1 cellular context compared by ENCODE assay signal in the genomic region with DNA sequence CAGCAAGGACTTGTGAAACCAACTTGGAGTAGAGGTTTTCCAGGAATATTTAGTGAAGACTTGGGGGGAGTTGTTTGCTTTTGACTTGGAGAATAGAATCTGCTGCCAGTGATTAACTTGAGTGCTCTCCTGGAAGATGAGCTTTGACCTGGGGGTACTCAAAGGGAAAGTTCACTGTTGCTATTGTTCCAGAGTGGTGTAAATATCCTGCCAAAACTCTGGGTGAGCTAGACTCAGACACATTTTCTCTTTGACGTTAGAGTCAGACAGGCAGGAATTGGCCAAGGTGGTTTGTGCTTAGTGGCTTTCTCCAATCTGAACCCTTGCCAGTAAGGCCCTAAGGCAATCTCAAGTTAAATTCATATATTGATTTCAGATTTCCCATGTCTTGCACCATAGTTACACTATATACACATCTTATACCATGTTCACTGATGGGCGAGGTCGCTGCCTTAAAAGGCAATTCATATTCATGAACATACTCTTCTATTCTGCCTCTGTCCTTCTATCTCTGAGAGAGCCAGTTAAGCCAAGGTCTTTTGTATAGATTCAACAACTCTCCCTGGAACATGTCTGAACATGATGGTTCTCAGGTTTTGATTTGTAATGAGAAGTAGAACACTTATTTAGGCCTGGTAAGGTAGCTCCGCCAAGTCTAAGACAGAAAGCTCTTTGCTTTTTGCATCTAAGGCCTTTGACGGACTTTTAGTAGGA.
TF ChIP-seq lines count a peak whose summit lies in the region.

No MANE protein-coding gene starts in this region.

TF ChIP-seq in HepG2, 621 proteins besides CTCF, POLR2A, EP300 and RAD21 (continued from another document and continues in another):
- TF ChIP-seq, protein P1, sequence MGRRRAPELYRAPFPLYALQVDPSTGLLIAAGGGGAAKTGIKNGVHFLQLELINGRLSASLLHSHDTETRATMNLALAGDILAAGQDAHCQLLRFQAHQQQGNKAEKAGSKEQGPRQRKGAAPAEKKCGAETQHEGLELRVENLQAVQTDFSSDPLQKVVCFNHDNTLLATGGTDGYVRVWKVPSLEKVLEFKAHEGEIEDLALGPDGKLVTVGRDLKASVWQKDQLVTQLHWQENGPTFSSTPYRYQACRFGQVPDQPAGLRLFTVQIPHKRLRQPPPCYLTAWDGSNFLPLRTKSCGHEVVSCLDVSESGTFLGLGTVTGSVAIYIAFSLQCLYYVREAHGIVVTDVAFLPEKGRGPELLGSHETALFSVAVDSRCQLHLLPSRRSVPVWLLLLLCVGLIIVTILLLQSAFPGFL (CRISPR knock-in tag; IDR thresholded peaks at IDR 0.05): no peak
- TF ChIP-seq GZF1 (CRISPR knock-in tag; IDR thresholded peaks at IDR 0.05) (no peak), ZFY (CRISPR knock-in tag; IDR thresholded peaks at IDR 0.05) (no peak), WIZ (CRISPR knock-in tag; IDR thresholded peaks at IDR 0.05) (0 out of 2 replicates have a peak, but pooled peaks have one; percentile 64), XBP1 (CRISPR knock-in tag; IDR thresholded peaks at IDR 0.05) (no peak), SP140L (CRISPR knock-in tag; IDR thresholded peaks at IDR 0.05; ENCODE audit: borderline replicate concordance) (no peak), ZNF510 (CRISPR knock-in tag; IDR thresholded peaks at IDR 0.05; ENCODE audit: low read depth) (no peak), SMAD9 (CRISPR knock-in tag; IDR thresholded peaks at IDR 0.05) (no peak), BRCA1 (CRISPR knock-in tag; IDR thresholded peaks at IDR 0.05) (no peak), ZNF354B (CRISPR knock-in tag; IDR thresholded peaks at IDR 0.05) (no peak), ZNF136 (CRISPR knock-in tag; IDR thresholded peaks at IDR 0.05; ENCODE audit: low read depth) (no peak), FOXA3 (CRISPR knock-in tag; IDR thresholded peaks at IDR 0.05) (peak; percentile 75), SOX6 (IDR thresholded peaks at IDR 0.05) (no peak), SOX6 (CRISPR knock-in tag; IDR thresholded peaks at IDR 0.05) (peak; percentile 95), ARID2 (CRISPR knock-in tag; IDR thresholded peaks at IDR 0.05; ENCODE audit: borderline replicate concordance) (no peak), SOX5 (CRISPR knock-in tag; IDR thresholded peaks at IDR 0.05; ENCODE audit: borderline replicate concordance) (peak; percentile 93), SAFB2 (CRISPR knock-in tag; IDR thresholded peaks at IDR 0.05; ENCODE audit: borderline replicate concordance, low read depth) (no peak), PHF8 (CRISPR knock-in tag; IDR thresholded peaks at IDR 0.05) (no peak), FOXA1 (IDR thresholded peaks at IDR 0.05) (no peak), FOXA1 (CRISPR knock-in tag; IDR thresholded peaks at IDR 0.05) (peak; percentile 55; the same call in 1 of the 2 replicates), ZNF816 (CRISPR knock-in tag; IDR thresholded peaks at IDR 0.05; ENCODE audit: borderline replicate concordance) (no peak), KDM6A (CRISPR knock-in tag; IDR thresholded peaks at IDR 0.05; ENCODE audit: low read depth) (peak; percentile 55; the same call in 1 of the 2 replicates), ZNF781 (CRISPR knock-in tag; IDR thresholded peaks at IDR 0.05; ENCODE audit: borderline replicate concordance, not compliant biosample characterization) (no peak), ZBTB3 (CRISPR knock-in tag; IDR thresholded peaks at IDR 0.05; ENCODE audit: borderline replicate concordance, low read depth) (no peak), SRF (IDR thresholded peaks at IDR 0.05; ENCODE audit: low read depth, low read length) (peak; percentile 75; the same call in 1 of the 2 replicates), NCOA1 (CRISPR knock-in tag; IDR thresholded peaks at IDR 0.05) (no peak), HNF4A (CRISPR knock-in tag; IDR thresholded peaks at IDR 0.05) (peak; percentile 93), TARDBP (CRISPR knock-in tag; IDR thresholded peaks at IDR 0.05) (peak; percentile 44; the same call in 1 of the 2 replicates), ZNF329 (CRISPR knock-in tag; IDR thresholded peaks at IDR 0.05; ENCODE audit: low read depth) (no peak), MEIS1 (CRISPR knock-in tag; IDR thresholded peaks at IDR 0.05; ENCODE audit: borderline replicate concordance) (no peak), MTF1 (CRISPR knock-in tag; IDR thresholded peaks at IDR 0.05) (no peak), FOXK2 (IDR thresholded peaks at IDR 0.05) (0 out of 2 replicates have a peak, but pooled peaks have one; percentile 34), MTA1 (CRISPR knock-in tag; IDR thresholded peaks at IDR 0.05; ENCODE audit: borderline replicate concordance) (no peak), ZNF251 (CRISPR knock-in tag; IDR thresholded peaks at IDR 0.05) (no peak), TP53 (CRISPR knock-in tag; conservative IDR thresholded peaks at IDR 0.05) (peak; percentile 94), GATAD2A (CRISPR knock-in tag; IDR thresholded peaks at IDR 0.05) (peak; percentile 84), LCORL (IDR thresholded peaks at IDR 0.05) (no peak), LCORL (CRISPR knock-in tag; IDR thresholded peaks at IDR 0.05) (no peak)
- TF ChIP-seq, protein P2, sequence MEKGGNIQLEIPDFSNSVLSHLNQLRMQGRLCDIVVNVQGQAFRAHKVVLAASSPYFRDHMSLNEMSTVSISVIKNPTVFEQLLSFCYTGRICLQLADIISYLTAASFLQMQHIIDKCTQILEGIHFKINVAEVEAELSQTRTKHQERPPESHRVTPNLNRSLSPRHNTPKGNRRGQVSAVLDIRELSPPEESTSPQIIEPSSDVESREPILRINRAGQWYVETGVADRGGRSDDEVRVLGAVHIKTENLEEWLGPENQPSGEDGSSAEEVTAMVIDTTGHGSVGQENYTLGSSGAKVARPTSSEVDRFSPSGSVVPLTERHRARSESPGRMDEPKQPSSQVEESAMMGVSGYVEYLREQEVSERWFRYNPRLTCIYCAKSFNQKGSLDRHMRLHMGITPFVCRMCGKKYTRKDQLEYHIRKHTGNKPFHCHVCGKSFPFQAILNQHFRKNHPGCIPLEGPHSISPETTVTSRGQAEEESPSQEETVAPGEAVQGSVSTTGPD (CRISPR knock-in tag; IDR thresholded peaks at IDR 0.05): 0 out of 2 replicates have a peak, but pooled peaks have one; percentile 50
- TF ChIP-seq, protein P3, sequence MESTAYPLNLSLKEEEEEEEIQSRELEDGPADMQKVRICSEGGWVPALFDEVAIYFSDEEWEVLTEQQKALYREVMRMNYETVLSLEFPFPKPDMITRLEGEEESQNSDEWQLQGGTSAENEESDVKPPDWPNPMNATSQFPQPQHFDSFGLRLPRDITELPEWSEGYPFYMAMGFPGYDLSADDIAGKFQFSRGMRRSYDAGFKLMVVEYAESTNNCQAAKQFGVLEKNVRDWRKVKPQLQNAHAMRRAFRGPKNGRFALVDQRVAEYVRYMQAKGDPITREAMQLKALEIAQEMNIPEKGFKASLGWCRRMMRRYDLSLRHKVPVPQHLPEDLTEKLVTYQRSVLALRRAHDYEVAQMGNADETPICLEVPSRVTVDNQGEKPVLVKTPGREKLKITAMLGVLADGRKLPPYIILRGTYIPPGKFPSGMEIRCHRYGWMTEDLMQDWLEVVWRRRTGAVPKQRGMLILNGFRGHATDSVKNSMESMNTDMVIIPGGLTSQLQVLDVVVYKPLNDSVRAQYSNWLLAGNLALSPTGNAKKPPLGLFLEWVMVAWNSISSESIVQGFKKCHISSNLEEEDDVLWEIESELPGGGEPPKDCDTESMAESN (CRISPR knock-in tag; conservative IDR thresholded peaks at IDR 0.05): no peak
- TF ChIP-seq, protein P4, sequence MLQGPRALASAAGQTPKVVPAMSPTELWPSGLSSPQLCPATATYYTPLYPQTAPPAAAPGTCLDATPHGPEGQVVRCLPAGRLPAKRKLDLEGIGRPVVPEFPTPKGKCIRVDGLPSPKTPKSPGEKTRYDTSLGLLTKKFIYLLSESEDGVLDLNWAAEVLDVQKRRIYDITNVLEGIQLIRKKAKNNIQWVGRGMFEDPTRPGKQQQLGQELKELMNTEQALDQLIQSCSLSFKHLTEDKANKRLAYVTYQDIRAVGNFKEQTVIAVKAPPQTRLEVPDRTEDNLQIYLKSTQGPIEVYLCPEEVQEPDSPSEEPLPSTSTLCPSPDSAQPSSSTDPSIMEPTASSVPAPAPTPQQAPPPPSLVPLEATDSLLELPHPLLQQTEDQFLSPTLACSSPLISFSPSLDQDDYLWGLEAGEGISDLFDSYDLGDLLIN (CRISPR knock-in tag; IDR thresholded peaks at IDR 0.05; ENCODE audit: borderline replicate concordance): no peak
- TF ChIP-seq, protein P5, sequence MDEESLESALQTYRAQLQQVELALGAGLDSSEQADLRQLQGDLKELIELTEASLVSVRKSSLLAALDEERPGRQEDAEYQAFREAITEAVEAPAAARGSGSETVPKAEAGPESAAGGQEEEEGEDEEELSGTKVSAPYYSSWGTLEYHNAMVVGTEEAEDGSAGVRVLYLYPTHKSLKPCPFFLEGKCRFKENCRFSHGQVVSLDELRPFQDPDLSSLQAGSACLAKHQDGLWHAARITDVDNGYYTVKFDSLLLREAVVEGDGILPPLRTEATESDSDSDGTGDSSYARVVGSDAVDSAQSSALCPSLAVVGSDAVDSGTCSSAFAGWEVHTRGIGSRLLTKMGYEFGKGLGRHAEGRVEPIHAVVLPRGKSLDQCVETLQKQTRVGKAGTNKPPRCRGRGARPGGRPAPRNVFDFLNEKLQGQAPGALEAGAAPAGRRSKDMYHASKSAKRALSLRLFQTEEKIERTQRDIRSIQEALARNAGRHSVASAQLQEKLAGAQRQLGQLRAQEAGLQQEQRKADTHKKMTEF (CRISPR knock-in tag; IDR thresholded peaks at IDR 0.05): 0 out of 2 replicates have a peak, but pooled peaks have one; percentile 42
- TF ChIP-seq, protein P6, sequence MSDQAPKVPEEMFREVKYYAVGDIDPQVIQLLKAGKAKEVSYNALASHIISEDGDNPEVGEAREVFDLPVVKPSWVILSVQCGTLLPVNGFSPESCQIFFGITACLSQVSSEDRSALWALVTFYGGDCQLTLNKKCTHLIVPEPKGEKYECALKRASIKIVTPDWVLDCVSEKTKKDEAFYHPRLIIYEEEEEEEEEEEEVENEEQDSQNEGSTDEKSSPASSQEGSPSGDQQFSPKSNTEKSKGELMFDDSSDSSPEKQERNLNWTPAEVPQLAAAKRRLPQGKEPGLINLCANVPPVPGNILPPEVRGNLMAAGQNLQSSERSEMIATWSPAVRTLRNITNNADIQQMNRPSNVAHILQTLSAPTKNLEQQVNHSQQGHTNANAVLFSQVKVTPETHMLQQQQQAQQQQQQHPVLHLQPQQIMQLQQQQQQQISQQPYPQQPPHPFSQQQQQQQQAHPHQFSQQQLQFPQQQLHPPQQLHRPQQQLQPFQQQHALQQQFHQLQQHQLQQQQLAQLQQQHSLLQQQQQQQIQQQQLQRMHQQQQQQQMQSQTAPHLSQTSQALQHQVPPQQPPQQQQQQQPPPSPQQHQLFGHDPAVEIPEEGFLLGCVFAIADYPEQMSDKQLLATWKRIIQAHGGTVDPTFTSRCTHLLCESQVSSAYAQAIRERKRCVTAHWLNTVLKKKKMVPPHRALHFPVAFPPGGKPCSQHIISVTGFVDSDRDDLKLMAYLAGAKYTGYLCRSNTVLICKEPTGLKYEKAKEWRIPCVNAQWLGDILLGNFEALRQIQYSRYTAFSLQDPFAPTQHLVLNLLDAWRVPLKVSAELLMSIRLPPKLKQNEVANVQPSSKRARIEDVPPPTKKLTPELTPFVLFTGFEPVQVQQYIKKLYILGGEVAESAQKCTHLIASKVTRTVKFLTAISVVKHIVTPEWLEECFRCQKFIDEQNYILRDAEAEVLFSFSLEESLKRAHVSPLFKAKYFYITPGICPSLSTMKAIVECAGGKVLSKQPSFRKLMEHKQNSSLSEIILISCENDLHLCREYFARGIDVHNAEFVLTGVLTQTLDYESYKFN (CRISPR knock-in tag; conservative IDR thresholded peaks at IDR 0.05): peak; percentile 81
- TF ChIP-seq, protein P7, sequence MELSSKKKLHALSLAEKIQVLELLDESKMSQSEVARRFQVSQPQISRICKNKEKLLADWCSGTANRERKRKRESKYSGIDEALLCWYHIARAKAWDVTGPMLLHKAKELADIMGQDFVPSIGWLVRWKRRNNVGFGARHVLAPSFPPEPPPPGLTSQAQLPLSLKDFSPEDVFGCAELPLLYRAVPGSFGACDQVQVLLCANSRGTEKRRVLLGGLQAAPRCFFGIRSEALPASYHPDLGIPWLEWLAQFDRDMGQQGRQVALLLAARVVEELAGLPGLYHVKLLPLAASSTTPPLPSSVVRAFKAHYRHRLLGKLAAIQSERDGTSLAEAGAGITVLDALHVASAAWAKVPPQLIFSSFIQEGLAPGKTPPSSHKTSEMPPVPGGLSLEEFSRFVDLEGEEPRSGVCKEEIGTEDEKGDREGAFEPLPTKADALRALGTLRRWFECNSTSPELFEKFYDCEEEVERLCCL (CRISPR knock-in tag; IDR thresholded peaks at IDR 0.05; ENCODE audit: borderline replicate concordance): no peak
- TF ChIP-seq, protein P8, sequence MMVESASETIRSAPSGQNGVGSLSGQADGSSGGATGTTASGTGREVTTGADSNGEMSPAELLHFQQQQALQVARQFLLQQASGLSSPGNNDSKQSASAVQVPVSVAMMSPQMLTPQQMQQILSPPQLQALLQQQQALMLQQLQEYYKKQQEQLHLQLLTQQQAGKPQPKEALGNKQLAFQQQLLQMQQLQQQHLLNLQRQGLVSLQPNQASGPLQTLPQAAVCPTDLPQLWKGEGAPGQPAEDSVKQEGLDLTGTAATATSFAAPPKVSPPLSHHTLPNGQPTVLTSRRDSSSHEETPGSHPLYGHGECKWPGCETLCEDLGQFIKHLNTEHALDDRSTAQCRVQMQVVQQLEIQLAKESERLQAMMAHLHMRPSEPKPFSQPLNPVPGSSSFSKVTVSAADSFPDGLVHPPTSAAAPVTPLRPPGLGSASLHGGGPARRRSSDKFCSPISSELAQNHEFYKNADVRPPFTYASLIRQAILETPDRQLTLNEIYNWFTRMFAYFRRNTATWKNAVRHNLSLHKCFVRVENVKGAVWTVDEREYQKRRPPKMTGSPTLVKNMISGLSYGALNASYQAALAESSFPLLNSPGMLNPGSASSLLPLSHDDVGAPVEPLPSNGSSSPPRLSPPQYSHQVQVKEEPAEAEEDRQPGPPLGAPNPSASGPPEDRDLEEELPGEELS (CRISPR knock-in tag; IDR thresholded peaks at IDR 0.05): peak; percentile 54
- TF ChIP-seq, protein P9, sequence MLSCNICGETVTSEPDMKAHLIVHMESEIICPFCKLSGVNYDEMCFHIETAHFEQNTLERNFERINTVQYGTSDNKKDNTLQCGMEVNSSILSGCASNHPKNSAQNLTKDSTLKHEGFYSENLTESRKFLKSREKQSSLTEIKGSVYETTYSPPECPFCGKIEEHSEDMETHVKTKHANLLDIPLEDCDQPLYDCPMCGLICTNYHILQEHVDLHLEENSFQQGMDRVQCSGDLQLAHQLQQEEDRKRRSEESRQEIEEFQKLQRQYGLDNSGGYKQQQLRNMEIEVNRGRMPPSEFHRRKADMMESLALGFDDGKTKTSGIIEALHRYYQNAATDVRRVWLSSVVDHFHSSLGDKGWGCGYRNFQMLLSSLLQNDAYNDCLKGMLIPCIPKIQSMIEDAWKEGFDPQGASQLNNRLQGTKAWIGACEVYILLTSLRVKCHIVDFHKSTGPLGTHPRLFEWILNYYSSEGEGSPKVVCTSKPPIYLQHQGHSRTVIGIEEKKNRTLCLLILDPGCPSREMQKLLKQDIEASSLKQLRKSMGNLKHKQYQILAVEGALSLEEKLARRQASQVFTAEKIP (CRISPR knock-in tag; IDR thresholded peaks at IDR 0.05; ENCODE audit: borderline replicate concordance): no peak
